9 cellular contexts compared by ENCODE assay signal in genomic region chrX:25020391-25021131, GRCh38. TPM values are rescaled to one million over a fixed set of nuclear protein-coding genes. Genes with fewer than 3 reads are reported as not detected.
DNase-seq lines count a peak whose midpoint lies in the region; ATAC-seq and TF ChIP-seq lines count a peak whose summit lies in the region.
"Had no signal": no experiment of that assay in that cellular context is flagged by ENCODE, and none has a peak within 500 bp of the region (broad histone marks: within the 10 kb centered on the region; RNA-seq: fewer than 3 reads in every experiment).

No MANE protein-coding gene starts in this region.

- CTCF ChIA-PET in CD4-positive, alpha-beta T cell (lab: Charles Lee), result no interaction called here

- no peaks in the 10 kb centered on the region for H3K36me3 ChIP-seq in right lobe of liver
- no peaks in the 10 kb centered on the region for H3K36me3 ChIP-seq in uterus

- peaks cover 76% of the 10 kb centered on the region for H3K27me3 Mint-ChIP-seq in CD4-positive, alpha-beta T cell
- peaks cover 67% of the 10 kb centered on the region for H3K27me3 Mint-ChIP-seq in activated naive CD8-positive, alpha-beta T cell treated with anti-CD3 and anti-CD28 coated beads, Interleukin-2, amount 50 U/mL, for 24 hours

- no peaks in the 10 kb centered on the region for H3K36me3 Mint-ChIP-seq in CD4-positive, alpha-beta T cell (ENCODE audit: low read depth)
- no peaks in the 10 kb centered on the region for H3K36me3 Mint-ChIP-seq in activated naive CD8-positive, alpha-beta T cell treated with anti-CD3 and anti-CD28 coated beads, Interleukin-2, amount 50 U/mL, for 24 hours (ENCODE audit: low read depth)

- DNase-seq in CD4-positive, alpha-beta T cell, result peak in 3 of 10 experiments; percentile 8 to 36 (median 14)
- DNase-seq in NAMALWA (ENCODE audit: low spot score), result peak; percentile 37
- DNase-seq in activated naive CD8-positive, alpha-beta T cell treated with anti-CD3 and anti-CD28 coated beads, Interleukin-2, amount 50 U/mL, for 24 hours, result peak; percentile 52
- no peak for DNase-seq in right lobe of liver
- DNase-seq in T-helper 9 cell, result no peak
- no peak for DNase-seq in C1 segment of cervical spinal cord (lab: John Stamatoyannopoulos, UW)
- no peak for DNase-seq in uterus

- H3K27ac ChIP-seq in CD4-positive, alpha-beta T cell (ENCODE audit: low read depth, low read length), result no peak overlapping the region
- no peak overlapping the region for H3K27ac ChIP-seq in right lobe of liver
- no peak overlapping the region for H3K27ac ChIP-seq in uterus

- peak; percentile 40 for TF ChIP-seq CTCF in CD4-positive, alpha-beta T cell (IDR thresholded peaks at IDR 0.05)
- peak; percentile 19 to 55 (median 42) for TF ChIP-seq CTCF in right lobe of liver (IDR thresholded peaks at IDR 0.05)
- no peak for TF ChIP-seq CTCF in uterus (IDR thresholded peaks at IDR 0.05)

- no peaks in the 10 kb centered on the region for H3K9me3 ChIP-seq in CD4-positive, alpha-beta T cell (ENCODE audit: control insufficient read depth, low read length)
- no peaks in the 10 kb centered on the region for H3K9me3 ChIP-seq in right lobe of liver
- H3K9me3 ChIP-seq in uterus, result no peaks in the 10 kb centered on the region

- H3K4me1 ChIP-seq in right lobe of liver (no peaks in the 10 kb centered on the region), uterus (no peaks in the 10 kb centered on the region)

- H3K27ac Mint-ChIP-seq in CD4-positive, alpha-beta T cell, result no peak overlapping the region
- H3K27ac Mint-ChIP-seq in activated naive CD8-positive, alpha-beta T cell treated with anti-CD3 and anti-CD28 coated beads, Interleukin-2, amount 50 U/mL, for 24 hours, result no peak overlapping the region

- intact Hi-C loops in CD4-positive, alpha-beta T cell (cut with DNase I, micrococcal nuclease), result no loop called here
- intact Hi-C loops in right lobe of liver (cut with DNase I) (no loop called here), uterus (cut with DNase I; ENCODE audit: low total_unique reads) (no loop called here)

- H3K4me3 ChIP-seq in right lobe of liver, result no peak overlapping the region
- H3K4me3 ChIP-seq in uterus, result peak overlapping the region in 1 of 2 donors; percentile 29

- no peaks in the 10 kb centered on the region for H3K9me3 Mint-ChIP-seq in CD4-positive, alpha-beta T cell
- H3K9me3 Mint-ChIP-seq in activated naive CD8-positive, alpha-beta T cell treated with anti-CD3 and anti-CD28 coated beads, Interleukin-2, amount 50 U/mL, for 24 hours, result no peaks in the 10 kb centered on the region

- TF ChIP-seq POLR2A in right lobe of liver (IDR thresholded peaks at IDR 0.05), result no peak
- TF ChIP-seq POLR2A in uterus (IDR thresholded peaks at IDR 0.05), result no peak

- peaks cover 42% of the 10 kb centered on the region for H3K4me1 Mint-ChIP-seq in CD4-positive, alpha-beta T cell (ENCODE audit: low read depth)
- H3K4me1 Mint-ChIP-seq in activated naive CD8-positive, alpha-beta T cell treated with anti-CD3 and anti-CD28 coated beads, Interleukin-2, amount 50 U/mL, for 24 hours, result peaks cover 18% of the 10 kb centered on the region

- 15% methylated on average over 8 of the region's 48 CpGs for WGBS in right lobe of liver (ENCODE audit: insufficient coverage, low coverage, low lambda C conversion rate, missing lambda C conversion rate)

- peak; percentile 37 for ATAC-seq in CD4-positive, alpha-beta T cell (ENCODE audit: poor library complexity)
- ATAC-seq in GM19395 (IDR thresholded peaks at IDR 0.05; ENCODE audit: unreplicated experiment) (peak; percentile 62), right lobe of liver (peak; percentile 59 to 72 (median 61))
- ATAC-seq in activated naive CD8-positive, alpha-beta T cell treated with anti-CD3 and anti-CD28 coated beads, Interleukin-2, amount 50 U/mL, for 24 hours, result peak; percentile 43

- POLR2A ChIA-PET in CD4-positive, alpha-beta T cell (lab: Charles Lee), result no interaction called here

- H3K27me3 ChIP-seq in CD4-positive, alpha-beta T cell (ENCODE audit: control insufficient read depth, insufficient read depth, low read length), result peaks cover 82% of the 10 kb centered on the region
- H3K27me3 ChIP-seq in right lobe of liver (peaks cover 0 to 39% of the 10 kb centered on the region in 2 donors), uterus (peaks cover 3 to 77% of the 10 kb centered on the region in 2 donors)

- peak overlapping the region; percentile 63 for H3K4me3 Mint-ChIP-seq in CD4-positive, alpha-beta T cell
- H3K4me3 Mint-ChIP-seq in activated naive CD8-positive, alpha-beta T cell treated with anti-CD3 and anti-CD28 coated beads, Interleukin-2, amount 50 U/mL, for 24 hours, result no peak overlapping the region

RNA-seq across cellular contexts. Expression of gene ARX, which starts 4.8 kb away (rescaled TPM):
- not detected for total RNA-seq in CD4-positive, alpha-beta T cell
- not detected for total RNA-seq in right lobe of liver
- total RNA-seq in uterus, result under 1 TPM in 1 of 4 donors, not detected in 3; 0.49 TPM
- total RNA-seq: M059J had no signal

Comparison
In these comparisons a context has a peak if more than half of its experiments do, and no peak if none do; other contexts are left out.
1. DNase-seq: peak in NAMALWA (single experiment) and activated naive CD8-positive, alpha-beta T cell treated with anti-CD3 and anti-CD28 coated beads, Interleukin-2, amount 50 U/mL, for 24 hours (single experiment); none in right lobe of liver (0 of 3), T-helper 9 cell (single experiment), C1 segment of cervical spinal cord (0 of 14) and uterus (0 of 2).
2. CTCF ChIP-seq: peak in CD4-positive, alpha-beta T cell (single experiment) and right lobe of liver (4 of 4); none in uterus (0 of 4).
3. Peak in every context shown above with its lines, with median percentiles within 50 percentile points of each other: ATAC-seq.